1 cellular context compared by ENCODE assay signal in the genomic region with DNA sequence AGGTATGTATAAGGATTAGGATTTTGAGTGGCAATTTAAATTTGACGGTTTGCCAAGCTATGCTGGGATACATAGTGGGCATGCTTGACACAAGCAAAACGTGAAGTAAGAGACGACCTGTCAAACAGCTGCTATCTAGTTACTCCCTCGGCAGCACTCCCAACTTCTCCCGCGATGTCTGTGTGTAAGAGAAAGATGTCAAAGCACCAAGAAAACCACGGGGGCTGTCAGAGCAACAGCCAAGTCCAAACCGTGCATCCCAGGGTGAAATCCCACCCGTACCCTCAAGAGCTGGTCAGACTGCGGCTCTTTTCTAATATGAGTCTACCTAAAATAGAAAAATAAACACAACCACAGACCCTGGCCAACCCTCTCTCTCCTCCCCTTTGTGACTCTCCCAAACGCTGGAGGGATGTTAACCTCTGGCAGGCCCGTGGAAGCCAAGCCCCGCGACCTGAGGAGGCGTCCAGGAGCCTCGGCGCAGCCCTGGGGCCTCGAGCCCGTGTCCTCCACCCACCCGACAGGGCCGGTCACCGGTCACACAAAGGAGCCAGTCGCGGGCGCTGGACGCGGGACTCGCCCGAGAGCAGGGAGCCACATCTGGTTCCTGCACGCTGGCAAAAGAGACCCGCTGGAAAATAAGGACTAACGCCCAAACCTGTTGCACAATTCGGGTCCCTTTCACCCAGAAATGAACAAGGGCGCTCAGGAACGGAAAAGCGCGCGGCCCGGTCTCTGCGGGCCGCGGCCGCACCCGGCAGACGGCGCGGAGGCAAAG.
TF ChIP-seq lines count a peak whose summit lies in the region.

No MANE protein-coding gene starts in this region.

TF ChIP-seq in HepG2, 621 proteins besides CTCF, POLR2A, EP300 and RAD21 (continued from another document and continues in another):
- TF ChIP-seq, protein P1, sequence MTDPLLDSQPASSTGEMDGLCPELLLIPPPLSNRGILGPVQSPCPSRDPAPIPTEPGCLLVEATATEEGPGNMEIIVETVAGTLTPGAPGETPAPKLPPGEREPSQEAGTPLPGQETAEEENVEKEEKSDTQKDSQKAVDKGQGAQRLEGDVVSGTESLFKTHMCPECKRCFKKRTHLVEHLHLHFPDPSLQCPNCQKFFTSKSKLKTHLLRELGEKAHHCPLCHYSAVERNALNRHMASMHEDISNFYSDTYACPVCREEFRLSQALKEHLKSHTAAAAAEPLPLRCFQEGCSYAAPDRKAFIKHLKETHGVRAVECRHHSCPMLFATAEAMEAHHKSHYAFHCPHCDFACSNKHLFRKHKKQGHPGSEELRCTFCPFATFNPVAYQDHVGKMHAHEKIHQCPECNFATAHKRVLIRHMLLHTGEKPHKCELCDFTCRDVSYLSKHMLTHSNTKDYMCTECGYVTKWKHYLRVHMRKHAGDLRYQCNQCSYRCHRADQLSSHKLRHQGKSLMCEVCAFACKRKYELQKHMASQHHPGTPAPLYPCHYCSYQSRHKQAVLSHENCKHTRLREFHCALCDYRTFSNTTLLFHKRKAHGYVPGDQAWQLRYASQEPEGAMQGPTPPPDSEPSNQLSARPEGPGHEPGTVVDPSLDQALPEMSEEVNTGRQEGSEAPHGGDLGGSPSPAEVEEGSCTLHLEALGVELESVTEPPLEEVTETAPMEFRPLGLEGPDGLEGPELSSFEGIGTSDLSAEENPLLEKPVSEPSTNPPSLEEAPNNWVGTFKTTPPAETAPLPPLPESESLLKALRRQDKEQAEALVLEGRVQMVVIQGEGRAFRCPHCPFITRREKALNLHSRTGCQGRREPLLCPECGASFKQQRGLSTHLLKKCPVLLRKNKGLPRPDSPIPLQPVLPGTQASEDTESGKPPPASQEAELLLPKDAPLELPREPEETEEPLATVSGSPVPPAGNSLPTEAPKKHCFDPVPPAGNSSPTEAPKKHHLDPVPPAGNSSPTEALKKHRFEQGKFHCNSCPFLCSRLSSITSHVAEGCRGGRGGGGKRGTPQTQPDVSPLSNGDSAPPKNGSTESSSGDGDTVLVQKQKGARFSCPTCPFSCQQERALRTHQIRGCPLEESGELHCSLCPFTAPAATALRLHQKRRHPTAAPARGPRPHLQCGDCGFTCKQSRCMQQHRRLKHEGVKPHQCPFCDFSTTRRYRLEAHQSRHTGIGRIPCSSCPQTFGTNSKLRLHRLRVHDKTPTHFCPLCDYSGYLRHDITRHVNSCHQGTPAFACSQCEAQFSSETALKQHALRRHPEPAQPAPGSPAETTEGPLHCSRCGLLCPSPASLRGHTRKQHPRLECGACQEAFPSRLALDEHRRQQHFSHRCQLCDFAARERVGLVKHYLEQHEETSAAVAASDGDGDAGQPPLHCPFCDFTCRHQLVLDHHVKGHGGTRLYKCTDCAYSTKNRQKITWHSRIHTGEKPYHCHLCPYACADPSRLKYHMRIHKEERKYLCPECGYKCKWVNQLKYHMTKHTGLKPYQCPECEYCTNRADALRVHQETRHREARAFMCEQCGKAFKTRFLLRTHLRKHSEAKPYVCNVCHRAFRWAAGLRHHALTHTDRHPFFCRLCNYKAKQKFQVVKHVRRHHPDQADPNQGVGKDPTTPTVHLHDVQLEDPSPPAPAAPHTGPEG (CRISPR knock-in tag; IDR thresholded peaks at IDR 0.05) = peak; percentile 70; the same call in 1 of the 2 replicates
- no peak for TF ChIP-seq ZNF724P (CRISPR knock-in tag; IDR thresholded peaks at IDR 0.05; ENCODE audit: borderline replicate concordance)
- 0 out of 2 replicates have a peak, but pooled peaks have one; percentile 33 for TF ChIP-seq MED13 (CRISPR knock-in tag; IDR thresholded peaks at IDR 0.05)
- TF ChIP-seq CHCHD3 (CRISPR knock-in tag; IDR thresholded peaks at IDR 0.05) = 0 out of 2 replicates have a peak, but pooled peaks have one; percentile 32
- TF ChIP-seq, protein P2, sequence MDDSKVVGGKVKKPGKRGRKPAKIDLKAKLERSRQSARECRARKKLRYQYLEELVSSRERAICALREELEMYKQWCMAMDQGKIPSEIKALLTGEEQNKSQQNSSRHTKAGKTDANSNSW (CRISPR knock-in tag; IDR thresholded peaks at IDR 0.05; ENCODE audit: borderline replicate concordance) = peak; percentile 63; the same call in 1 of the 2 replicates
- TF ChIP-seq TAF1 (CRISPR knock-in tag; IDR thresholded peaks at IDR 0.05) = peak; percentile 49; the same call in 1 of the 2 replicates
- TF ChIP-seq ZNF546 (CRISPR knock-in tag; conservative IDR thresholded peaks at IDR 0.05) = no peak
- TF ChIP-seq, protein P3, sequence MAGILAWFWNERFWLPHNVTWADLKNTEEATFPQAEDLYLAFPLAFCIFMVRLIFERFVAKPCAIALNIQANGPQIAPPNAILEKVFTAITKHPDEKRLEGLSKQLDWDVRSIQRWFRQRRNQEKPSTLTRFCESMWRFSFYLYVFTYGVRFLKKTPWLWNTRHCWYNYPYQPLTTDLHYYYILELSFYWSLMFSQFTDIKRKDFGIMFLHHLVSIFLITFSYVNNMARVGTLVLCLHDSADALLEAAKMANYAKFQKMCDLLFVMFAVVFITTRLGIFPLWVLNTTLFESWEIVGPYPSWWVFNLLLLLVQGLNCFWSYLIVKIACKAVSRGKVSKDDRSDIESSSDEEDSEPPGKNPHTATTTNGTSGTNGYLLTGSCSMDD (CRISPR knock-in tag; IDR thresholded peaks at IDR 0.05) = no peak
- TF ChIP-seq ZFP90 (CRISPR knock-in tag; IDR thresholded peaks at IDR 0.05; ENCODE audit: borderline replicate concordance) = 0 out of 2 replicates have a peak, but pooled peaks have one; percentile 76
- peak; percentile 52; the same call in 1 of the 2 replicates for TF ChIP-seq ZNF350 (CRISPR knock-in tag; IDR thresholded peaks at IDR 0.05; ENCODE audit: borderline replicate concordance, low read depth)
- TF ChIP-seq, protein P4, sequence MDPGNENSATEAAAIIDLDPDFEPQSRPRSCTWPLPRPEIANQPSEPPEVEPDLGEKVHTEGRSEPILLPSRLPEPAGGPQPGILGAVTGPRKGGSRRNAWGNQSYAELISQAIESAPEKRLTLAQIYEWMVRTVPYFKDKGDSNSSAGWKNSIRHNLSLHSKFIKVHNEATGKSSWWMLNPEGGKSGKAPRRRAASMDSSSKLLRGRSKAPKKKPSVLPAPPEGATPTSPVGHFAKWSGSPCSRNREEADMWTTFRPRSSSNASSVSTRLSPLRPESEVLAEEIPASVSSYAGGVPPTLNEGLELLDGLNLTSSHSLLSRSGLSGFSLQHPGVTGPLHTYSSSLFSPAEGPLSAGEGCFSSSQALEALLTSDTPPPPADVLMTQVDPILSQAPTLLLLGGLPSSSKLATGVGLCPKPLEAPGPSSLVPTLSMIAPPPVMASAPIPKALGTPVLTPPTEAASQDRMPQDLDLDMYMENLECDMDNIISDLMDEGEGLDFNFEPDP (CRISPR knock-in tag; conservative IDR thresholded peaks at IDR 0.05) = no peak
- TF ChIP-seq, protein P5, sequence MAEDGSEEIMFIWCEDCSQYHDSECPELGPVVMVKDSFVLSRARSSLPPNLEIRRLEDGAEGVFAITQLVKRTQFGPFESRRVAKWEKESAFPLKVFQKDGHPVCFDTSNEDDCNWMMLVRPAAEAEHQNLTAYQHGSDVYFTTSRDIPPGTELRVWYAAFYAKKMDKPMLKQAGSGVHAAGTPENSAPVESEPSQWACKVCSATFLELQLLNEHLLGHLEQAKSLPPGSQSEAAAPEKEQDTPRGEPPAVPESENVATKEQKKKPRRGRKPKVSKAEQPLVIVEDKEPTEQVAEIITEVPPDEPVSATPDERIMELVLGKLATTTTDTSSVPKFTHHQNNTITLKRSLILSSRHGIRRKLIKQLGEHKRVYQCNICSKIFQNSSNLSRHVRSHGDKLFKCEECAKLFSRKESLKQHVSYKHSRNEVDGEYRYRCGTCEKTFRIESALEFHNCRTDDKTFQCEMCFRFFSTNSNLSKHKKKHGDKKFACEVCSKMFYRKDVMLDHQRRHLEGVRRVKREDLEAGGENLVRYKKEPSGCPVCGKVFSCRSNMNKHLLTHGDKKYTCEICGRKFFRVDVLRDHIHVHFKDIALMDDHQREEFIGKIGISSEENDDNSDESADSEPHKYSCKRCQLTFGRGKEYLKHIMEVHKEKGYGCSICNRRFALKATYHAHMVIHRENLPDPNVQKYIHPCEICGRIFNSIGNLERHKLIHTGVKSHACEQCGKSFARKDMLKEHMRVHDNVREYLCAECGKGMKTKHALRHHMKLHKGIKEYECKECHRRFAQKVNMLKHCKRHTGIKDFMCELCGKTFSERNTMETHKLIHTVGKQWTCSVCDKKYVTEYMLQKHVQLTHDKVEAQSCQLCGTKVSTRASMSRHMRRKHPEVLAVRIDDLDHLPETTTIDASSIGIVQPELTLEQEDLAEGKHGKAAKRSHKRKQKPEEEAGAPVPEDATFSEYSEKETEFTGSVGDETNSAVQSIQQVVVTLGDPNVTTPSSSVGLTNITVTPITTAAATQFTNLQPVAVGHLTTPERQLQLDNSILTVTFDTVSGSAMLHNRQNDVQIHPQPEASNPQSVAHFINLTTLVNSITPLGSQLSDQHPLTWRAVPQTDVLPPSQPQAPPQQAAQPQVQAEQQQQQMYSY (CRISPR knock-in tag; IDR thresholded peaks at IDR 0.05) = no peak
- 0 out of 2 replicates have a peak, but pooled peaks have one; percentile 41 for TF ChIP-seq ZNF543 (CRISPR knock-in tag; IDR thresholded peaks at IDR 0.05)
- TF ChIP-seq ZNF296 (CRISPR knock-in tag; conservative IDR thresholded peaks at IDR 0.05) = no peak
- TF ChIP-seq, protein P6, sequence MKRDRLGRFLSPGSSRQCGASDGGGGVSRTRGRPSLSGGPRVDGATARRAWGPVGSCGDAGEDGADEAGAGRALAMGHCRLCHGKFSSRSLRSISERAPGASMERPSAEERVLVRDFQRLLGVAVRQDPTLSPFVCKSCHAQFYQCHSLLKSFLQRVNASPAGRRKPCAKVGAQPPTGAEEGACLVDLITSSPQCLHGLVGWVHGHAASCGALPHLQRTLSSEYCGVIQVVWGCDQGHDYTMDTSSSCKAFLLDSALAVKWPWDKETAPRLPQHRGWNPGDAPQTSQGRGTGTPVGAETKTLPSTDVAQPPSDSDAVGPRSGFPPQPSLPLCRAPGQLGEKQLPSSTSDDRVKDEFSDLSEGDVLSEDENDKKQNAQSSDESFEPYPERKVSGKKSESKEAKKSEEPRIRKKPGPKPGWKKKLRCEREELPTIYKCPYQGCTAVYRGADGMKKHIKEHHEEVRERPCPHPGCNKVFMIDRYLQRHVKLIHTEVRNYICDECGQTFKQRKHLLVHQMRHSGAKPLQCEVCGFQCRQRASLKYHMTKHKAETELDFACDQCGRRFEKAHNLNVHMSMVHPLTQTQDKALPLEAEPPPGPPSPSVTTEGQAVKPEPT (CRISPR knock-in tag; IDR thresholded peaks at IDR 0.05; ENCODE audit: low read depth) = 0 out of 2 replicates have a peak, but pooled peaks have one; percentile 11
- TF ChIP-seq KDM5A (IDR thresholded peaks at IDR 0.05; ENCODE audit: borderline replicate concordance, low read length) = no peak
- peak; percentile 67; the same call in 1 of the 2 replicates for TF ChIP-seq ARNT2 (CRISPR knock-in tag; IDR thresholded peaks at IDR 0.05; ENCODE audit: low read depth)
- 0 out of 2 replicates have a peak, but pooled peaks have one; percentile 0 for TF ChIP-seq DMAP1 (CRISPR knock-in tag; IDR thresholded peaks at IDR 0.05)
- TF ChIP-seq, protein P7, sequence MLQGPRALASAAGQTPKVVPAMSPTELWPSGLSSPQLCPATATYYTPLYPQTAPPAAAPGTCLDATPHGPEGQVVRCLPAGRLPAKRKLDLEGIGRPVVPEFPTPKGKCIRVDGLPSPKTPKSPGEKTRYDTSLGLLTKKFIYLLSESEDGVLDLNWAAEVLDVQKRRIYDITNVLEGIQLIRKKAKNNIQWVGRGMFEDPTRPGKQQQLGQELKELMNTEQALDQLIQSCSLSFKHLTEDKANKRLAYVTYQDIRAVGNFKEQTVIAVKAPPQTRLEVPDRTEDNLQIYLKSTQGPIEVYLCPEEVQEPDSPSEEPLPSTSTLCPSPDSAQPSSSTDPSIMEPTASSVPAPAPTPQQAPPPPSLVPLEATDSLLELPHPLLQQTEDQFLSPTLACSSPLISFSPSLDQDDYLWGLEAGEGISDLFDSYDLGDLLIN (CRISPR knock-in tag; IDR thresholded peaks at IDR 0.05; ENCODE audit: borderline replicate concordance) = no peak
- TF ChIP-seq, protein P8, sequence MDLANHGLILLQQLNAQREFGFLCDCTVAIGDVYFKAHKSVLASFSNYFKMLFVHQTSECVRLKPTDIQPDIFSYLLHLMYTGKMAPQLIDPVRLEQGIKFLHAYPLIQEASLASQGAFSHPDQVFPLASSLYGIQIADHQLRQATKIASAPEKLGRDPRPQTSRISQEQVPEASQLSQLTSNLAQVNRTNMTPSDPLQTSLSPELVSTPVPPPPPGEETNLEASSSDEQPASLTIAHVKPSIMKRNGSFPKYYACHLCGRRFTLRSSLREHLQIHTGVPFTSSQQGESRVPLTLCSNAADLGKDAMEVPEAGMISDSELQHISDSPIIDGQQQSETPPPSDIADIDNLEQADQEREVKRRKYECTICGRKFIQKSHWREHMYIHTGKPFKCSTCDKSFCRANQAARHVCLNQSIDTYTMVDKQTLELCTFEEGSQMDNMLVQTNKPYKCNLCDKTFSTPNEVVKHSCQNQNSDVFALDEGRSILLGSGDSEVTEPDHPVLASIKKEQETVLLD (CRISPR knock-in tag; IDR thresholded peaks at IDR 0.05; ENCODE audit: low read depth) = no peak
- 0 out of 2 replicates have a peak, but pooled peaks have one; percentile 7 for TF ChIP-seq TARDBP (CRISPR knock-in tag; IDR thresholded peaks at IDR 0.05)
- TF ChIP-seq HNRNPH1 (optimal IDR thresholded peaks at IDR 0.05; ENCODE audit: low read depth, low read length) = no peak
- peak; percentile 44; the same call in 1 of the 3 replicates for TF ChIP-seq MXI1 (IDR thresholded peaks at IDR 0.05; ENCODE audit: borderline replicate concordance, low read depth, low read length)
- TF ChIP-seq ZNF709 (CRISPR knock-in tag; IDR thresholded peaks at IDR 0.05) = no peak
- TF ChIP-seq KDM1A (CRISPR knock-in tag; IDR thresholded peaks at IDR 0.05) = no peak
- TF ChIP-seq ZNF703 (CRISPR knock-in tag; IDR thresholded peaks at IDR 0.05; ENCODE audit: borderline replicate concordance) = peak; percentile 23; the same call in 1 of the 2 replicates
- TF ChIP-seq PAX8 (CRISPR knock-in tag; IDR thresholded peaks at IDR 0.05; ENCODE audit: borderline replicate concordance) = 0 out of 2 replicates have a peak, but pooled peaks have one; percentile 43
- TF ChIP-seq PHF20 (CRISPR knock-in tag; IDR thresholded peaks at IDR 0.05) = 0 out of 2 replicates have a peak, but pooled peaks have one; percentile 7
- TF ChIP-seq MTF1 (CRISPR knock-in tag; IDR thresholded peaks at IDR 0.05) = 0 out of 2 replicates have a peak, but pooled peaks have one; percentile 32
- TF ChIP-seq PHF8 (CRISPR knock-in tag; IDR thresholded peaks at IDR 0.05) = peak; percentile 73
- 0 out of 2 replicates have a peak, but pooled peaks have one; percentile 64 for TF ChIP-seq ZNF552 (CRISPR knock-in tag; IDR thresholded peaks at IDR 0.05; ENCODE audit: borderline replicate concordance)
- TF ChIP-seq, protein P9, sequence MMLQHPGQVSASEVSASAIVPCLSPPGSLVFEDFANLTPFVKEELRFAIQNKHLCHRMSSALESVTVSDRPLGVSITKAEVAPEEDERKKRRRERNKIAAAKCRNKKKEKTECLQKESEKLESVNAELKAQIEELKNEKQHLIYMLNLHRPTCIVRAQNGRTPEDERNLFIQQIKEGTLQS (CRISPR knock-in tag; IDR thresholded peaks at IDR 0.05) = no peak
- no peak for TF ChIP-seq ESRRA (CRISPR knock-in tag; IDR thresholded peaks at IDR 0.05; ENCODE audit: low read depth)
- TF ChIP-seq NR3C1 (CRISPR knock-in tag; IDR thresholded peaks at IDR 0.05) = no peak
- TF ChIP-seq ZNF598 (CRISPR knock-in tag; IDR thresholded peaks at IDR 0.05; ENCODE audit: borderline replicate concordance) = 0 out of 2 replicates have a peak, but pooled peaks have one; percentile 75
- no peak for TF ChIP-seq ZNF550 (CRISPR knock-in tag; IDR thresholded peaks at IDR 0.05; ENCODE audit: borderline replicate concordance)
- TF ChIP-seq NFYC (CRISPR knock-in tag; IDR thresholded peaks at IDR 0.05) = no peak
